ENCODE assay signal across 14 cellular contexts in genomic region chr3:190265795-190266194, GRCh38. TPM values are rescaled to one million over a fixed set of nuclear protein-coding genes. Genes with fewer than 3 reads are reported as not detected.
DNase-seq lines count a peak whose midpoint lies in the region; ATAC-seq and TF ChIP-seq lines count a peak whose summit lies in the region.
"Had no signal": no experiment of that assay in that cellular context is flagged by ENCODE, and none has a peak within 500 bp of the region (broad histone marks: within the 10 kb centered on the region; RNA-seq: fewer than 3 reads in every experiment).

No MANE protein-coding gene starts in this region.

- DNase-seq in HT-29 (ENCODE audit: low spot score) (peak; percentile 84), astrocyte of the cerebellum (ENCODE audit: low read depth) (peak; percentile 41), iris pigment epithelial cell (ENCODE audit: low read depth) (peak; percentile 88), transverse colon (peak; percentile 50), NCI-H1694 treated with DMSO at 0.1 percent for 48 hours (lab: John Stamatoyannopoulos, UW) (no peak), WERI-Rb-1 (no peak), T-helper 17 cell (no peak)
- DNase-seq: activated CD4-positive, alpha-beta T cell treated with anti-CD3 and anti-CD28 coated beads, Interleukin-2, amount 50 U/mL, for 1 hour; DMS153; effector memory CD4-positive, alpha-beta T cell; natural killer cell; Right ventricle myocardium superior; stimulated activated CD4-positive, alpha-beta T cell treated with anti-CD3 and anti-CD28 coated beads, Interleukin-4, amount 100 ng/mL, for 24 hours had no signal

- H3K27me3 Mint-ChIP-seq in T-helper 17 cell: peaks cover 19% of the 10 kb centered on the region

- H3K36me3 Mint-ChIP-seq in T-helper 17 cell (ENCODE audit: low read depth): no peaks in the 10 kb centered on the region
- H3K36me3 Mint-ChIP-seq: activated naive CD4-positive, alpha-beta T cell treated with anti-CD3 and anti-CD28 coated beads, Interleukin-2, amount 50 U/mL, for 24 hours had no signal

- in situ Hi-C loops in astrocyte of the cerebellum (cut with HindIII; ENCODE audit: low sequenced_read_pairs) (no loop called here), transverse colon (cut with MboI; ENCODE audit: low pct_ligation_motif_present in 1 of 4, low pct_unique_long_range_greater_than_20kb in 1 of 4, low sequenced_read_pairs in 3 of 4) (no loop called here)

- H3K4me1 ChIP-seq in transverse colon: peaks cover 0 to 12% (median 2%) of the 10 kb centered on the region in 4 donors

- H3K36me3 ChIP-seq in transverse colon: no peaks in the 10 kb centered on the region
- no peaks in the 10 kb centered on the region for H3K36me3 ChIP-seq in WERI-Rb-1

- no peak for TF ChIP-seq CTCF in astrocyte of the cerebellum (IDR thresholded peaks at IDR 0.05; ENCODE audit: low read depth, low read length, missing control alignments)
- no peak for TF ChIP-seq CTCF in transverse colon (IDR thresholded peaks at IDR 0.05)
- TF ChIP-seq CTCF in WERI-Rb-1 (IDR thresholded peaks at IDR 0.05; ENCODE audit: low read depth, low read length): no peak

- no peak for TF ChIP-seq POLR2A in transverse colon (IDR thresholded peaks at IDR 0.05)

- H3K4me3 Mint-ChIP-seq in T-helper 17 cell: no peak overlapping the region
- H3K4me3 Mint-ChIP-seq: activated naive CD4-positive, alpha-beta T cell treated with anti-CD3 and anti-CD28 coated beads, Interleukin-2, amount 50 U/mL, for 24 hours; natural killer cell had no signal

- ATAC-seq in T-helper 17 cell: no peak
- ATAC-seq: natural killer cell had no signal

- H3K27ac ChIP-seq in transverse colon (no peak overlapping the region), WERI-Rb-1 (no peak overlapping the region)

- H3K4me1 Mint-ChIP-seq in T-helper 17 cell: no peaks in the 10 kb centered on the region
- H3K4me1 Mint-ChIP-seq: activated naive CD4-positive, alpha-beta T cell treated with anti-CD3 and anti-CD28 coated beads, Interleukin-2, amount 50 U/mL, for 24 hours; natural killer cell had no signal

- 26 to 33% methylated on average over 1 to 3 of the region's 3 CpGs for WGBS in transverse colon (ENCODE audit: low coverage in 1 of 2), 2 donors

- H3K27me3 ChIP-seq in transverse colon (no peaks in the 10 kb centered on the region), WERI-Rb-1 (ENCODE audit: insufficient read depth, low read depth, severe bottlenecking) (no peaks in the 10 kb centered on the region)

- no peak overlapping the region for H3K27ac Mint-ChIP-seq in T-helper 17 cell
- H3K27ac Mint-ChIP-seq: activated naive CD4-positive, alpha-beta T cell treated with anti-CD3 and anti-CD28 coated beads, Interleukin-2, amount 50 U/mL, for 24 hours; natural killer cell had no signal

- H3K9me3 ChIP-seq in transverse colon (no peaks in the 10 kb centered on the region), WERI-Rb-1 (ENCODE audit: severe bottlenecking) (no peaks in the 10 kb centered on the region), T-helper 17 cell (ENCODE audit: control insufficient read depth, low read length, poor library complexity, severe bottlenecking) (no peaks in the 10 kb centered on the region)

- no peak overlapping the region for H3K4me3 ChIP-seq in astrocyte of the cerebellum (ENCODE audit: low read depth, low read length)
- no peak overlapping the region for H3K4me3 ChIP-seq in transverse colon
- H3K4me3 ChIP-seq in WERI-Rb-1 (ENCODE audit: low read depth, low read length): no peak overlapping the region

- intact Hi-C loops in transverse colon (cut with DNase I; ENCODE audit: low total_unique reads): no loop called here

- TF ChIP-seq EP300 in transverse colon (IDR thresholded peaks at IDR 0.05; ENCODE audit: low read depth): no peak

RNA-seq across cellular contexts. Expression of gene CLDN1, which starts 56.5 kb away (rescaled TPM):
- total RNA-seq in HT-29 (2014; rRNA removed; shearing (Covaris generic)): 11.4 and 14.2 TPM in 2 replicates
- total RNA-seq in transverse colon: under 1 TPM in 3 of 4 donors, not detected in 1; 0.37 to 0.95 (median 0.82) TPM
- total RNA-seq in T-helper 17 cell: not detected
- total RNA-seq: natural killer cell, Right ventricle myocardium superior had no signal

Comparison
In these comparisons a context has a peak if more than half of its experiments do, and no peak if none do; other contexts are left out.
1. DNase-seq: peak in HT-29 (single experiment), astrocyte of the cerebellum (single experiment), iris pigment epithelial cell (single experiment) and transverse colon (single experiment); none in NCI-H1694 treated with DMSO at 0.1 percent for 48 hours (single experiment), WERI-Rb-1 (single experiment) and T-helper 17 cell (0 of 3).